In genomic region chr1:90074555-90075315, GRCh38 we compare ENCODE assay signal across 27 cellular contexts.
DNase-seq lines count a peak whose midpoint lies in the region; ATAC-seq, FAIRE-seq and TF ChIP-seq lines count a peak whose summit lies in the region.
"Had no signal": no experiment of that assay in that cellular context is flagged by ENCODE, and none has a peak within 500 bp of the region (broad histone marks: within the 10 kb centered on the region; RNA-seq: fewer than 3 reads in every experiment).

No MANE protein-coding gene starts in this region.

- intact Hi-C loops in PC-3 (cut with micrococcal nuclease), result no loop called here

- H3K9ac ChIP-seq in PC-3 (ENCODE audit: low read length), result no peak overlapping the region

- POLR2A ChIA-PET in PC-3 (lab: Charles Lee; ENCODE audit: unreplicated experiment), result no interaction called here

- TF ChIP-seq CTCF in AG10803 (conservative IDR thresholded peaks at IDR 0.05; ENCODE audit: low read length) (no peak), astrocyte of the cerebellum (IDR thresholded peaks at IDR 0.05; ENCODE audit: low read depth, low read length, missing control alignments) (no peak), PC-3 (conservative IDR thresholded peaks at IDR 0.05; ENCODE audit: low read depth, low read length) (no peak)

- ATAC-seq in HG03159 (IDR thresholded peaks at IDR 0.05; ENCODE audit: unreplicated experiment) (peak; percentile 10), PC-3 (no peak), HG02973 (IDR thresholded peaks at IDR 0.05; ENCODE audit: unreplicated experiment) (no peak), GM21367 (IDR thresholded peaks at IDR 0.05; ENCODE audit: unreplicated experiment) (no peak)
- ATAC-seq: naive thymus-derived CD4-positive, alpha-beta T cell; SK-N-SH treated with all-trans-retinoic acid at 6 μM for 48 hours; stimulated activated naive CD8-positive, alpha-beta T cell treated with anti-CD3 and anti-CD28 coated beads, Interleukin-15, Interleukin-2, amounts not matched to agents 100 U/mL and 50 U/mL, for 24 hours had no signal

- H2AFZ ChIP-seq in PC-3 (ENCODE audit: low read length), result no peak overlapping the region

- no peak overlapping the region for H3K27ac ChIP-seq in PC-3 (ENCODE audit: low read length)
- H3K27ac ChIP-seq: HL-60 had no signal

- H3K9me3 ChIP-seq in PC-3 (ENCODE audit: low read length), result no peaks in the 10 kb centered on the region

- CTCF ChIA-PET in PC-3 (lab: Charles Lee), result no interaction called here

- H3K79me2 ChIP-seq in PC-3 (ENCODE audit: low read length), result no peaks in the 10 kb centered on the region

- no peaks in the 10 kb centered on the region for H3K36me3 ChIP-seq in PC-3 (ENCODE audit: low read depth, low read length)

- no peaks in the 10 kb centered on the region for H3F3A ChIP-seq in PC-3 (ENCODE audit: low read length, unreplicated experiment)

- H3K9me2 ChIP-seq in PC-3 (replicated peaks; ENCODE audit: low read length), result no peaks in the 10 kb centered on the region

- H4K20me1 ChIP-seq in PC-3 (ENCODE audit: low read length), result no peaks in the 10 kb centered on the region

- peak; percentile 8 for DNase-seq in AG10803 (ENCODE audit: low read depth)
- peak; percentile 61 for DNase-seq in NCI-H446 treated with DMSO at 0.1 percent for 48 hours (lab: John Stamatoyannopoulos, UW)
- peak; percentile 4 for DNase-seq in astrocyte of the cerebellum (ENCODE audit: low read depth)
- DNase-seq in PC-3, result no peak
- DNase-seq in HTR-8/SVneo (ENCODE audit: insufficient read length, low spot score), result no peak
- DNase-seq: activated B cell treated with CpG ODN at 0.5 μM for 24 hours; activated CD4-positive, alpha-beta T cell treated with anti-CD3 and anti-CD28 coated beads, Interleukin-2, amount 50 U/mL, for 4 hours; activated CD8-positive, alpha-beta memory T cell treated with anti-CD3 and anti-CD28 coated beads, Interleukin-2, amount 50 U/mL, for 48 hours; activated effector memory CD4-positive, alpha-beta T cell treated with Interleukin-2 at 50 U/mL for 16 hours; CD4-positive, CD25-positive, alpha-beta regulatory T cell; cortex of kidney; DMS53; mesendoderm; naive thymus-derived CD4-positive, alpha-beta T cell; NCI-H2029; NCI-H510A; retina; stimulated activated CD4-positive, alpha-beta T cell treated with anti-CD3 and anti-CD28 coated beads, Interleukin-4, amount 100 ng/mL, for 1 hour; stimulated activated naive CD8-positive, alpha-beta T cell treated with anti-CD3 and anti-CD28 coated beads, Interleukin-15, Interleukin-2, amounts not matched to agents 100 U/mL and 50 U/mL, for 24 hours had no signal

- no peak for FAIRE-seq in HTR-8/SVneo (lab: Jason Lieb, UNC)
- FAIRE-seq: bronchial epithelial cell, endometrium, GM12878 had no signal

- H3K27me3 ChIP-seq in PC-3 (ENCODE audit: low read length), result peaks cover 53% of the 10 kb centered on the region

- H3K4me3 ChIP-seq in AG10803 (ENCODE audit: low read length) (no peak overlapping the region), astrocyte of the cerebellum (ENCODE audit: low read depth, low read length) (no peak overlapping the region), PC-3 (ENCODE audit: low read length) (no peak overlapping the region)
- H3K4me3 ChIP-seq: GM12878 had no signal

- no peak overlapping the region for H3K4me2 ChIP-seq in PC-3 (ENCODE audit: low read length)

- no peaks in the 10 kb centered on the region for H3K4me1 ChIP-seq in PC-3 (ENCODE audit: insufficient read depth, low read length)

- in situ Hi-C loops in astrocyte of the cerebellum (cut with HindIII; ENCODE audit: low sequenced_read_pairs), result no loop called here

- BruUV-seq in PC-3 (replicated peaks; lab: Mats Ljungman, UMichigan), result no TSS peak

Comparison
In these comparisons a context has a peak if more than half of its experiments do, and no peak if none do; other contexts are left out.
1. DNase-seq: peak in AG10803 (single experiment), NCI-H446 treated with DMSO at 0.1 percent for 48 hours (single experiment) and astrocyte of the cerebellum (single experiment); none in PC-3 (single experiment) and HTR-8/SVneo (single experiment).